In the genomic region with DNA sequence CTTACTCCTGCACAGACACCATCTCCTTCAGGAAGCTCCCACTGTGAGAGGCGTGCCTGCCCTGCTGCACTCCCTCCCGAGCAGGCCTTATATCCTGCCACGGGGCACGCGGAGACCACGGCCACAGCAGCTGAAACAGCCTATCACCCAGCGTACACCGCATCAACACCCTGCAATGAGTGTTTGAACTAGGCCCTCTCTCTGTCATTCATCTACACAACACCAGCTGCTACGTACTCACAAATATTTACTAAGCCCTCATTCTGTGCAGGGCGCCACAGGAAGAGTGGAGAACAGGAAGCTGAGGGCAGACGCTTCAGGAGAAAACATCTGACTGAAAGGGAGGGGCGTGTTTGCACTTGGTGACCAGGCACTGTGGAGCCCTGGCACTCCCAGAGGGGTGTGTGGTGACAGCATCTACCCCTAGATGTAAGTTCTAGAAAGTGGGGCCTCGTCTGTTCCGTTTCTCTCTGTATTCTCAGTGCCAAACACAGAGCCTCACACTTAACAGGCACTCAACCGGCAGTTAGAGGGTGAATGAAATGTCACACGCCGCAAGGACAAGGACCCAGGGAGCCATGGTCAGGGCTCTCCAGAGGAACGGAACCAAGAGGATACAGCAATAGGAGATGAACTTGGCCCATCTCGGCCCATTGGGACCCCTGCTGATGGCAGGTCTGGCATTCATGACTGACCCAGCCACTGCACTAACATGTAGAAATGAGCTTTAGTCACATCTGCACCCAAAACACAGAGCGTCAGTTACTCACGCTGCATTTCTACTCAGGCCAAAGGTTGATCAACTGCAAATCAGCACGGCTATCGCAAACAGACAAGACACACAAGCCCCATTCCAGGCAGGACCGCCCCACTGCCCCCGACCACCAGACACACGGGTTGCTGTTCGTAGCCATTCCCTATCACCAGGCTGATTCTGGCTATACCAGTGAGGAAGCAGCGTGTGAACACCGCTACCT, we compare ENCODE assay signal across 8 cellular contexts.
A peak's percentile ranks its signal among the peaks of the same experiment; 100 is the strongest.
DNase-seq lines count a peak whose midpoint lies in the region; ATAC-seq and TF ChIP-seq lines count a peak whose summit lies in the region.

No MANE protein-coding gene starts in this region.

- peaks cover 13% of the 10 kb centered on the region; the same call in 1 of the 2 replicates for H3K36me3 ChIP-seq in RWPE2 (ENCODE audit: low read depth)

- no peaks in the 10 kb centered on the region for H3K9me3 Mint-ChIP-seq in activated naive CD4-positive, alpha-beta T cell treated with anti-CD3 and anti-CD28 coated beads, Interleukin-2, amount 10 ng/mL, durations not matched to agents 7 days and 5 days

- no peak overlapping the region for H3K4me3 ChIP-seq in RWPE2 (ENCODE audit: severe bottlenecking)

- H3K27me3 ChIP-seq in RWPE2 (ENCODE audit: insufficient read depth, poor library complexity, severe bottlenecking): no peaks in the 10 kb centered on the region

- H3K4me1 ChIP-seq in RWPE2 (ENCODE audit: insufficient read depth, poor library complexity, severe bottlenecking): peaks cover 7% of the 10 kb centered on the region

- CTCF ChIA-PET in activated naive CD4-positive, alpha-beta T cell treated with anti-CD3 and anti-CD28 coated beads, Interleukin-2, amount 10 ng/mL, durations not matched to agents 7 days and 5 days (lab: Charles Lee): interaction anchor here (0.9 to 1.8 kb wide), 5 partner anchors 9 to 158 kb away, joined by 3 to 7 read pairs (median 3); no protein-coding TSS in a partner anchor

- H3K27ac Mint-ChIP-seq in activated naive CD4-positive, alpha-beta T cell treated with anti-CD3 and anti-CD28 coated beads, Interleukin-2, amount 10 ng/mL, durations not matched to agents 7 days and 5 days: peak overlapping the region; percentile 100

- H3K4me1 Mint-ChIP-seq in activated naive CD4-positive, alpha-beta T cell treated with anti-CD3 and anti-CD28 coated beads, Interleukin-2, amount 10 ng/mL, durations not matched to agents 7 days and 5 days: peaks cover 92% of the 10 kb centered on the region

- no peak overlapping the region for H3K27ac ChIP-seq in RWPE2 (ENCODE audit: poor library complexity, severe bottlenecking)

- peaks cover 16% of the 10 kb centered on the region for H3K36me3 Mint-ChIP-seq in activated naive CD4-positive, alpha-beta T cell treated with anti-CD3 and anti-CD28 coated beads, Interleukin-2, amount 10 ng/mL, durations not matched to agents 7 days and 5 days

- no peak for TF ChIP-seq CTCF in RWPE2 (IDR thresholded peaks at IDR 0.05; ENCODE audit: poor library complexity, severe bottlenecking)

- H3K27me3 Mint-ChIP-seq in activated naive CD4-positive, alpha-beta T cell treated with anti-CD3 and anti-CD28 coated beads, Interleukin-2, amount 10 ng/mL, durations not matched to agents 7 days and 5 days: no peaks in the 10 kb centered on the region

- peak in 2 of 3 donors; percentile 32 to 38 for DNase-seq in stimulated activated CD4-positive, alpha-beta T cell treated with anti-CD3 and anti-CD28 coated beads, Interleukin-12 subunit alpha, Interleukin-12 subunit beta, amount 100 ng/mL, for 48 hours (ENCODE audit: low read depth in 2 of 3, low spot score in 1 of 3)
- no peak for DNase-seq in stimulated activated CD4-positive, alpha-beta T cell treated with anti-CD3 and anti-CD28 coated beads, Interleukin-2, amount 100 ng/mL, for 48 hours
- DNase-seq in RWPE2 (ENCODE audit: low spot score): no peak
- DNase-seq in activated naive CD4-positive, alpha-beta T cell treated with anti-CD3 and anti-CD28 coated beads, Interleukin-2, amount 10 ng/mL, durations not matched to agents 7 days and 5 days: peak; percentile 90
- DNase-seq in hepatic stellate cell (ENCODE audit: low spot score): peak; percentile 64
- peak; percentile 43 for DNase-seq in stimulated activated CD4-positive, alpha-beta T cell treated with anti-CD3 and anti-CD28 coated beads, Interleukin-2, amount 100 ng/mL, for 4 hours (ENCODE audit: low read depth)

- no peaks in the 10 kb centered on the region for H3K9me3 ChIP-seq in RWPE2 (ENCODE audit: severe bottlenecking)

- ATAC-seq in RWPE2 (ENCODE audit: low read depth) (peak; percentile 42; the same call in 2 of the 3 replicates), HG03571 (IDR thresholded peaks at IDR 0.05; ENCODE audit: unreplicated experiment) (no peak), HG03280 (IDR thresholded peaks at IDR 0.05; ENCODE audit: unreplicated experiment) (no peak)

- H3K4me3 Mint-ChIP-seq in activated naive CD4-positive, alpha-beta T cell treated with anti-CD3 and anti-CD28 coated beads, Interleukin-2, amount 10 ng/mL, durations not matched to agents 7 days and 5 days: peak overlapping the region; percentile 69

Comparison
In these comparisons a context has a peak if more than half of its experiments do, and no peak if none do; other contexts are left out.
1. DNase-seq: peak in stimulated activated CD4-positive, alpha-beta T cell treated with anti-CD3 and anti-CD28 coated beads, Interleukin-12 subunit alpha, Interleukin-12 subunit beta, amount 100 ng/mL, for 48 hours (2 of 3), activated naive CD4-positive, alpha-beta T cell treated with anti-CD3 and anti-CD28 coated beads, Interleukin-2, amount 10 ng/mL, durations not matched to agents 7 days and 5 days (single experiment), hepatic stellate cell (single experiment) and stimulated activated CD4-positive, alpha-beta T cell treated with anti-CD3 and anti-CD28 coated beads, Interleukin-2, amount 100 ng/mL, for 4 hours (single experiment); none in stimulated activated CD4-positive, alpha-beta T cell treated with anti-CD3 and anti-CD28 coated beads, Interleukin-2, amount 100 ng/mL, for 48 hours (0 of 2) and RWPE2 (single experiment).